8 cellular contexts compared by ENCODE assay signal in genomic region chr16:4477966-4478365, GRCh38. TPM values are rescaled to one million over a fixed set of nuclear protein-coding genes. Genes with fewer than 3 reads are reported as not detected.
DNase-seq lines count a peak whose midpoint lies in the region; ATAC-seq and TF ChIP-seq lines count a peak whose summit lies in the region.

No MANE protein-coding gene starts in this region.

- H3K27me3 ChIP-seq in esophagus muscularis mucosa: no peaks in the 10 kb centered on the region

- no peaks in the 10 kb centered on the region for H3K27me3 Mint-ChIP-seq in T-helper 17 cell

- H3K27ac Mint-ChIP-seq in T-helper 17 cell: peak overlapping the region; percentile 91

- no peaks in the 10 kb centered on the region for H3K9me3 ChIP-seq in T-helper 17 cell (ENCODE audit: control insufficient read depth, low read length, poor library complexity, severe bottlenecking)
- no peaks in the 10 kb centered on the region for H3K9me3 ChIP-seq in esophagus muscularis mucosa

- peaks cover 0 to 4% (median 0%) of the 10 kb centered on the region in 4 donors for H3K36me3 ChIP-seq in esophagus muscularis mucosa

- intact Hi-C loops in esophagus muscularis mucosa (cut with DNase I): no loop called here

- TF ChIP-seq CTCF in AG09309 (IDR thresholded peaks at IDR 0.05; ENCODE audit: control insufficient read depth, insufficient read depth, low read depth, low read length, missing control alignments) (peak; percentile 21), GM12874 (IDR thresholded peaks at IDR 0.05; ENCODE audit: insufficient read depth, low read depth, low read length) (peak; percentile 16; the same call in 1 of the 2 replicates), esophagus muscularis mucosa (IDR thresholded peaks at IDR 0.05) (no peak)

- no peaks in the 10 kb centered on the region for H3K36me3 Mint-ChIP-seq in T-helper 17 cell (ENCODE audit: low read depth)

- TF ChIP-seq EP300 in esophagus muscularis mucosa (IDR thresholded peaks at IDR 0.05): no peak

- DNase-seq in AG09309 (ENCODE audit: low read depth): no peak
- no peak for DNase-seq in T-helper 17 cell
- DNase-seq in glomerular endothelial cell (ENCODE audit: extremely low read depth, low read depth, low spot score): peak; percentile 70
- DNase-seq in esophagus muscularis mucosa (ENCODE audit: extremely low spot score): no peak
- no peak for DNase-seq in NCI-H2227 treated with DMSO at 0.1 percent for 48 hours (lab: John Stamatoyannopoulos, UW)
- no peak for DNase-seq in iPS-NIHi11 (ENCODE audit: low spot score)

- WGBS in esophagus muscularis mucosa: 67% methylated on average over 2 of the region's 2 CpGs

- peaks cover 40% of the 10 kb centered on the region for H3K4me1 Mint-ChIP-seq in T-helper 17 cell

- no peak overlapping the region for H3K4me3 ChIP-seq in AG09309 (ENCODE audit: control insufficient read depth, low read depth, low read length)
- H3K4me3 ChIP-seq in esophagus muscularis mucosa: peak overlapping the region in 2 of 4 donors; percentile 96 to 97

- ATAC-seq in T-helper 17 cell: no peak
- no peak for ATAC-seq in HG03439 (IDR thresholded peaks at IDR 0.05; ENCODE audit: unreplicated experiment)

- peak overlapping the region; percentile 94 for H3K4me3 Mint-ChIP-seq in T-helper 17 cell

- H3K27ac ChIP-seq in esophagus muscularis mucosa (replicated peaks in 1 of 4): no peak overlapping the region

- H3K4me1 ChIP-seq in esophagus muscularis mucosa: peaks cover 40 to 50% (median 44%) of the 10 kb centered on the region in 4 donors

- no peak for TF ChIP-seq POLR2A in esophagus muscularis mucosa (IDR thresholded peaks at IDR 0.05; ENCODE audit: low read depth)

RNA-seq across cellular contexts. Expression of gene HMOX2, which starts 1.8 kb away (rescaled TPM):
- total RNA-seq in T-helper 17 cell (10 to 100 TPM; 31.9 to 58.8 TPM), glomerular endothelial cell (128 and 147 TPM in 2 replicates), esophagus muscularis mucosa (10 to 100 TPM; 26.6 to 45.9 (median 44.7) TPM)

RNA-seq across cellular contexts. Expression of gene NMRAL1, which starts 3.5 kb away (rescaled TPM):
- total RNA-seq in T-helper 17 cell: 10 to 100 TPM; 40.5 to 45.4 TPM
- total RNA-seq in glomerular endothelial cell: 48.4 and 51.2 TPM in 2 replicates
- 10 to 100 TPM; 29.1 to 50.0 (median 45.3) TPM for total RNA-seq in esophagus muscularis mucosa

RNA-seq across cellular contexts. Expression of gene DNAJA3, which starts 52.3 kb away (rescaled TPM):
- total RNA-seq in T-helper 17 cell (10 to 100 TPM; 27.9 to 29.7 TPM), glomerular endothelial cell (35.2 and 39.8 TPM in 2 replicates), esophagus muscularis mucosa (10 to 100 TPM; 40.6 to 51.2 (median 45.9) TPM)

Comparison
In these comparisons a context has a peak if more than half of its experiments do, and no peak if none do; other contexts are left out.
1. CTCF ChIP-seq: peak in AG09309 (single experiment) and GM12874 (single experiment); none in esophagus muscularis mucosa (0 of 3).